Comparison of ENCODE assay signal across 1 cellular context in the genomic region with DNA sequence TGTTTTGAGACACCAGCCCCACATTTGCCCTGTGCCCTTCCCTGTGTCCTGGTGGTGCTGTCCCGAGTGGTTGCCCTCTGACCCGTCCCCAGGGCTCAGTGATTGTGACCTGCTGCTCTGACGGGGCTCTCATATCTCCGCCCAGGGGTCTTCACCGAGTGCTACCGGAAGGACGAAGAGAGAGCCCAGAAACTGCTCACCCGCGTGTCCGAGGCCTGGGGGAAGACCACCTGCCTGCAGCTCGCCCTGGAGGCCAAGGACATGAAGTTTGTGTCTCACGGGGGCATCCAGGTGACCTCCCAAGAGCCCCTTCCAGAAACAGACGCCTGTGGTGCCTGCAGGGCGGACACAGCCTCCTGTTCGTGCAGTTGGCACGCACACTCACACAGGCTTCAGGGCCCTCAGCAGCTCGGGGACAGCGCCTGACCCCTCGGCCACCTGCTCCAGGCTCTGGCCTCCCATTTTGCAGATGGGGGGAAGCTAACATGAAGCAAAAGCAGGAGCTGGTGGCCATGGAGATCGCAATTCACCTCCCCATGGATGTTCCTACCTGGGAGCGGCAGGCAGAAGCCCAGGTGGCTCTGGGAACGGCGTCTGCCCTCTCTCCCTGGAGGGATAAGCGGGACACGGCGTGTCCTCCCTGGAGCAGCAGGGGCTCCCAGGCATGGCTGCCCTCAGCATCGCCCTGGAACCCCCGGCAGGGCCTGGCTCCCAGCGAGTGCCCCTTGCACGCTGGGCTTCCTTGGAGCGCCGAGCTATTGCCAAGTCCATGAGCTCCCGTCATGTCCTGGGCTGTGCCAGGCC.
TF ChIP-seq lines count a peak whose summit lies in the region.

No MANE protein-coding gene starts in this region.

TF ChIP-seq in WTC11, 78 proteins besides CTCF, POLR2A, EP300 and RAD21 (continued from another document):
- TF ChIP-seq, protein P1, sequence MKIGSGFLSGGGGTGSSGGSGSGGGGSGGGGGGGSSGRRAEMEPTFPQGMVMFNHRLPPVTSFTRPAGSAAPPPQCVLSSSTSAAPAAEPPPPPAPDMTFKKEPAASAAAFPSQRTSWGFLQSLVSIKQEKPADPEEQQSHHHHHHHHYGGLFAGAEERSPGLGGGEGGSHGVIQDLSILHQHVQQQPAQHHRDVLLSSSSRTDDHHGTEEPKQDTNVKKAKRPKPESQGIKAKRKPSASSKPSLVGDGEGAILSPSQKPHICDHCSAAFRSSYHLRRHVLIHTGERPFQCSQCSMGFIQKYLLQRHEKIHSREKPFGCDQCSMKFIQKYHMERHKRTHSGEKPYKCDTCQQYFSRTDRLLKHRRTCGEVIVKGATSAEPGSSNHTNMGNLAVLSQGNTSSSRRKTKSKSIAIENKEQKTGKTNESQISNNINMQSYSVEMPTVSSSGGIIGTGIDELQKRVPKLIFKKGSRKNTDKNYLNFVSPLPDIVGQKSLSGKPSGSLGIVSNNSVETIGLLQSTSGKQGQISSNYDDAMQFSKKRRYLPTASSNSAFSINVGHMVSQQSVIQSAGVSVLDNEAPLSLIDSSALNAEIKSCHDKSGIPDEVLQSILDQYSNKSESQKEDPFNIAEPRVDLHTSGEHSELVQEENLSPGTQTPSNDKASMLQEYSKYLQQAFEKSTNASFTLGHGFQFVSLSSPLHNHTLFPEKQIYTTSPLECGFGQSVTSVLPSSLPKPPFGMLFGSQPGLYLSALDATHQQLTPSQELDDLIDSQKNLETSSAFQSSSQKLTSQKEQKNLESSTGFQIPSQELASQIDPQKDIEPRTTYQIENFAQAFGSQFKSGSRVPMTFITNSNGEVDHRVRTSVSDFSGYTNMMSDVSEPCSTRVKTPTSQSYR (CRISPR knock-in tag; IDR thresholded peaks at IDR 0.05) = no peak
- TF ChIP-seq, protein P2, sequence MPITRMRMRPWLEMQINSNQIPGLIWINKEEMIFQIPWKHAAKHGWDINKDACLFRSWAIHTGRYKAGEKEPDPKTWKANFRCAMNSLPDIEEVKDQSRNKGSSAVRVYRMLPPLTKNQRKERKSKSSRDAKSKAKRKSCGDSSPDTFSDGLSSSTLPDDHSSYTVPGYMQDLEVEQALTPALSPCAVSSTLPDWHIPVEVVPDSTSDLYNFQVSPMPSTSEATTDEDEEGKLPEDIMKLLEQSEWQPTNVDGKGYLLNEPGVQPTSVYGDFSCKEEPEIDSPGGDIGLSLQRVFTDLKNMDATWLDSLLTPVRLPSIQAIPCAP (CRISPR knock-in tag; IDR thresholded peaks at IDR 0.05) = no peak
TF ChIP-seq in WTC11: peak in this region for 0.
